In the genomic region with DNA sequence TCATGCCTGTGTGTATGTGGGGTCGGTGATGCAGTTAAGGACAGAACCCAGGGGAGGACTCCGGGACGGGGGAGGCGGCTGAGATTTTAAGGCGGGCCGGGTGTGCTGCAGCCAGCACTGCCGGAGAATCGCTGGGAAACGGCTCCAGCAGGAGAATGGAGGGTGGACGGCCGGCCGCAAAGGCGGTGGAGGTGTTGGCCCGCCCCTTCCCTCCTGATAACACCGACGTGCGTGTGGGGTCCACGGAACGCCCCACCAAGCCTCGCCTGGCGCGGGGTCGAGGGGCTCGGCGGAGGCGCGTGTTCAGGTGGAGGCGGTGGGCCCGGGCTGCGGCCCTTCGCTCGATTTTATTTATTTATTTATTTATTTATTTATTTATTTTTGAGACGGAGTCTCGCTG, we compare ENCODE assay signal across 1 cellular context.
TF ChIP-seq lines count a peak whose summit lies in the region.

No MANE protein-coding gene starts in this region.

TF ChIP-seq in GM23338, 12 proteins besides CTCF, POLR2A, EP300 and RAD21:
- TF ChIP-seq ZNF462 (CRISPR knock-in tag; IDR thresholded peaks at IDR 0.05) (no peak), ZNF331 (CRISPR knock-in tag; IDR thresholded peaks at IDR 0.05; ENCODE audit: low read depth) (no peak), NANOG (IDR thresholded peaks at IDR 0.05; ENCODE audit: borderline replicate concordance) (no peak), REST (IDR thresholded peaks at IDR 0.05; ENCODE audit: unreplicated experiment) (no peak), EZH2 (IDR thresholded peaks at IDR 0.05; ENCODE audit: low read depth, unreplicated experiment) (no peak), CREB1 (CRISPR knock-in tag; IDR thresholded peaks at IDR 0.05; ENCODE audit: low read depth) (no peak), STAT1 (IDR thresholded peaks at IDR 0.05; ENCODE audit: unreplicated experiment) (no peak), EZH2phosphoT487 (IDR thresholded peaks at IDR 0.05; ENCODE audit: unreplicated experiment) (no peak), ETS1 (IDR thresholded peaks at IDR 0.05) (no peak), JUNB (IDR thresholded peaks at IDR 0.05; ENCODE audit: unreplicated experiment) (no peak), POLR2AphosphoS5 (IDR thresholded peaks at IDR 0.05; ENCODE audit: low read depth) (no peak), ZNF114 (CRISPR knock-in tag; IDR thresholded peaks at IDR 0.05) (no peak)
